ENCODE assay signal across 9 cellular contexts in the genomic region with DNA sequence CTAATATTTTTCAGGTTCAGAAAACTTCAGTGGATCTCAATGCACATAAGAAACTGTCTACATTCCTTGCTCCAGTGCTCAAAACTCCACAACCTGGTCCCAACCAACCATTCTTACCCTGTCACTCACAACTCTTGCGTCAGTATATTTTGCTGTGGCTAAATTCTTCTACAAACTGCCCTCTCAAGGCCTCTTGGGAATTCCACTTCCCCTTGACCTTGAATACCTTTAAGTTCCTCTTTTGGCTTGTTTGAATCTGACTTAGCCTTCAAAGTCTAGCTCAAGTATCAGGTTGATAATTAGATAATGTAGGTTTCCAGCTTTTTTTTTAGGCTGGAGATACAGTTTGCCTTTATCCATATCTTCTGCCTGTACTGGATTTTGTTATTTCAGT.
DNase-seq lines count a peak whose midpoint lies in the region; ATAC-seq and TF ChIP-seq lines count a peak whose summit lies in the region.
"Had no signal": no experiment of that assay in that cellular context is flagged by ENCODE, and none has a peak within 500 bp of the region (broad histone marks: within the 10 kb centered on the region; RNA-seq: fewer than 3 reads in every experiment).

No MANE protein-coding gene starts in this region.

- H3K27me3 Mint-ChIP-seq in activated naive CD4-positive, alpha-beta T cell treated with anti-CD3 and anti-CD28 coated beads, Interleukin-2, amount 10 ng/mL, durations not matched to agents 7 days and 5 days: peaks cover 4% of the 10 kb centered on the region
- H3K27me3 Mint-ChIP-seq in naive thymus-derived CD8-positive, alpha-beta T cell: peaks cover 0 to 7% (median 2%) of the 10 kb centered on the region in 5 donors

- H3K9me3 ChIP-seq in BLaER1: no peaks in the 10 kb centered on the region

- CTCF ChIA-PET in activated naive CD4-positive, alpha-beta T cell treated with anti-CD3 and anti-CD28 coated beads, Interleukin-2, amount 10 ng/mL, durations not matched to agents 7 days and 5 days (lab: Charles Lee): interaction anchor here (2.6 kb wide), 1 partner anchor 9 kb away, joined by 7 read pairs; no protein-coding TSS in a partner anchor
- CTCF ChIA-PET in RWPE1 (lab: Yijun Ruan, JAX): interaction anchor here (0.9 to 2.1 kb wide), 2 partner anchors 9 to 21 kb away, joined by 4 to 7 read pairs; no protein-coding TSS in a partner anchor

- H3K4me2 ChIP-seq in BLaER1: peak overlapping the region; percentile 35; the same call in 1 of the 2 replicates

- H3K27ac ChIP-seq in BLaER1: no peak overlapping the region
- no peak overlapping the region for H3K27ac ChIP-seq in RWPE1

- ATAC-seq in GM19463 (IDR thresholded peaks at IDR 0.05; ENCODE audit: unreplicated experiment) (peak; percentile 39), HG03175 (IDR thresholded peaks at IDR 0.05; ENCODE audit: unreplicated experiment) (peak; percentile 50)
- ATAC-seq in naive thymus-derived CD8-positive, alpha-beta T cell: no peak

- H3K27me3 ChIP-seq in BLaER1: no peaks in the 10 kb centered on the region

- POLR2A ChIA-PET in RWPE1 (lab: Yijun Ruan, JAX; ENCODE audit: low non-redundant PET): no interaction called here
- POLR2A ChIA-PET in naive thymus-derived CD8-positive, alpha-beta T cell (lab: Charles Lee): no interaction called here

- no peaks in the 10 kb centered on the region for H4K20me1 ChIP-seq in BLaER1

- H3K4me1 Mint-ChIP-seq in activated naive CD4-positive, alpha-beta T cell treated with anti-CD3 and anti-CD28 coated beads, Interleukin-2, amount 10 ng/mL, durations not matched to agents 7 days and 5 days: peaks cover 5% of the 10 kb centered on the region
- H3K4me1 Mint-ChIP-seq in naive thymus-derived CD8-positive, alpha-beta T cell: peaks cover 0 to 22% (median 0%) of the 10 kb centered on the region in 4 donors

- peaks cover 19% of the 10 kb centered on the region for H3K4me1 ChIP-seq in BLaER1

- H3K36me3 Mint-ChIP-seq in activated naive CD4-positive, alpha-beta T cell treated with anti-CD3 and anti-CD28 coated beads, Interleukin-2, amount 10 ng/mL, durations not matched to agents 7 days and 5 days: no peaks in the 10 kb centered on the region
- H3K36me3 Mint-ChIP-seq in naive thymus-derived CD8-positive, alpha-beta T cell: no peaks in the 10 kb centered on the region

- no peak overlapping the region for H3K4me3 Mint-ChIP-seq in activated naive CD4-positive, alpha-beta T cell treated with anti-CD3 and anti-CD28 coated beads, Interleukin-2, amount 10 ng/mL, durations not matched to agents 7 days and 5 days
- H3K4me3 Mint-ChIP-seq in naive thymus-derived CD8-positive, alpha-beta T cell: no peak overlapping the region
- H3K4me3 Mint-ChIP-seq: neural crest cell had no signal

- H3K9me3 Mint-ChIP-seq in activated naive CD4-positive, alpha-beta T cell treated with anti-CD3 and anti-CD28 coated beads, Interleukin-2, amount 10 ng/mL, durations not matched to agents 7 days and 5 days: no peaks in the 10 kb centered on the region
- H3K9me3 Mint-ChIP-seq in naive thymus-derived CD8-positive, alpha-beta T cell: no peaks in the 10 kb centered on the region

- no peak overlapping the region for H3K4me3 ChIP-seq in BLaER1

- no peaks in the 10 kb centered on the region for H3K36me3 ChIP-seq in BLaER1

- no peak overlapping the region for H3K27ac Mint-ChIP-seq in activated naive CD4-positive, alpha-beta T cell treated with anti-CD3 and anti-CD28 coated beads, Interleukin-2, amount 10 ng/mL, durations not matched to agents 7 days and 5 days
- H3K27ac Mint-ChIP-seq in naive thymus-derived CD8-positive, alpha-beta T cell: no peak overlapping the region

- no peak for TF ChIP-seq CTCF in RWPE1 (conservative IDR thresholded peaks at IDR 0.05; ENCODE audit: low read depth)

- DNase-seq in UCSD-AML1 (lab: John Stamatoyannopoulos, UW; ENCODE audit: unreplicated experiment): peak; percentile 9
- DNase-seq in H4 (ENCODE audit: low spot score): no peak
- no peak for DNase-seq in activated naive CD4-positive, alpha-beta T cell treated with anti-CD3 and anti-CD28 coated beads, Interleukin-2, amount 10 ng/mL, durations not matched to agents 7 days and 5 days
- no peak for DNase-seq in RWPE1 (ENCODE audit: low spot score)
- DNase-seq in naive thymus-derived CD8-positive, alpha-beta T cell: no peak

- no peak overlapping the region for H3K9ac ChIP-seq in BLaER1

Comparison
In these comparisons a context has a peak if more than half of its experiments do, and no peak if none do; other contexts are left out.
1. ATAC-seq: peak in GM19463 (single experiment) and HG03175 (single experiment); none in naive thymus-derived CD8-positive, alpha-beta T cell (0 of 2).